ENCODE assay signal across 22 cellular contexts in the genomic region with DNA sequence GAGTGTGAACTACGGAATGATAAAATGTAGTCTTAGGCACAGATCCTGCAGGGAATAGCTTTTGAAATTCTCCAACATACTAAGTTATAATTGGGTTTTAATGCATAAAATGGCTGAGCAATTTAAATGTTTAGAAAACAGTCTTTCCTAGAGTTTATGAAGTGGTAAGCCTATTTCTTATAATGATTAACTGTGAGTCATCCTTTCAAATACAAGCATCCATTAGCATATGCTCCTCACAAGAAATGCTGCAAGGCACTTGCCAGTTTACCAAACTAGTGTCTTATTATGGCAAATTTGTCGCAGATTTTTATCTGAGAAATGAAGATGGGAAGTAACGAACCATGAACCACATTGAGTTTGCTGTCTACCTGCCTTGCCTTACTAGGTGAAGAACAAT.
"Had no signal": no experiment of that assay in that cellular context is flagged by ENCODE, and none has a peak within 500 bp of the region (broad histone marks: within the 10 kb centered on the region; RNA-seq: fewer than 3 reads in every experiment).

No MANE protein-coding gene starts in this region.

- H3K4me3 ChIP-seq: adrenal gland, body of pancreas, cardiac muscle cell, coronary artery, dorsolateral prefrontal cortex, ovary, sigmoid colon, thoracic aorta, uterus had no signal

- DNase-seq: activated CD4-positive, alpha-beta T cell treated with anti-CD3 and anti-CD28 coated beads for 36 hours; activated CD4-positive, CD25-positive, alpha-beta regulatory T cell; activated effector memory CD4-positive, alpha-beta T cell treated with anti-CD3 and anti-CD28 coated beads, Interleukin-2, amount 50 U/mL, for 16 hours; activated naive CD4-positive, alpha-beta T cell treated with anti-CD3 and anti-CD28 coated beads for 36 hours; activated naive CD8-positive, alpha-beta T cell treated with anti-CD3 and anti-CD28 coated beads for 36 hours; adrenal gland; aorta; body of pancreas; cerebellar nuclear complex; dorsolateral prefrontal cortex; effector memory CD4-positive, alpha-beta T cell; glutamatergic neuron; hippocampal formation; naive B cell; ovary; sigmoid colon; small intestine; stimulated activated CD4-positive, alpha-beta T cell treated with anti-CD3 and anti-CD28 coated beads, Interleukin-4, amount 100 ng/mL, for 24 hours; uterus had no signal
